Comparison of ENCODE assay signal across 8 cellular contexts in genomic region chr21:33299181-33299752, GRCh38. TPM values are rescaled to one million over a fixed set of nuclear protein-coding genes. Genes with fewer than 3 reads are reported as not detected.
DNase-seq lines count a peak whose midpoint lies in the region; ATAC-seq, FAIRE-seq and TF ChIP-seq lines count a peak whose summit lies in the region.

No MANE protein-coding gene starts in this region.

- CTCF ChIA-PET in RWPE1 (lab: Yijun Ruan, JAX): no interaction called here

- ATAC-seq in HG02759 (IDR thresholded peaks at IDR 0.05; ENCODE audit: unreplicated experiment) (peak; percentile 70), GM21390 (IDR thresholded peaks at IDR 0.05; ENCODE audit: unreplicated experiment) (no peak), HG03439 (IDR thresholded peaks at IDR 0.05; ENCODE audit: unreplicated experiment) (no peak)
- ATAC-seq in stimulated activated naive B cell treated with anti-CD40 and anti-IgM and Interleukin-4, amounts not matched to agents 10 μg/mL and 1 μg/mL and 100 μg/mL, for 72 hours (replicated peaks): peak; percentile 94 to 95

- no peaks in the 10 kb centered on the region for H3K27me3 Mint-ChIP-seq in stimulated activated naive B cell treated with anti-CD40 and anti-IgM and Interleukin-4, amounts not matched to agents 10 μg/mL and 1 μg/mL and 100 μg/mL, for 72 hours

- H3K27ac Mint-ChIP-seq in stimulated activated naive B cell treated with anti-CD40 and anti-IgM and Interleukin-4, amounts not matched to agents 10 μg/mL and 1 μg/mL and 100 μg/mL, for 72 hours: peak overlapping the region; percentile 89

- DNase-seq in GM18507 (ENCODE audit: extremely low spot score, insufficient read length, low read depth) (peak; percentile 38), RWPE1 (ENCODE audit: low spot score) (peak; percentile 48), bronchial epithelial cell (ENCODE audit: low read depth) (peak; percentile 72), coronary artery (ENCODE audit: low spot score) (no peak)
- DNase-seq in stimulated activated naive B cell treated with anti-CD40 and anti-IgM and Interleukin-4, amounts not matched to agents 10 μg/mL and 1 μg/mL and 100 μg/mL, for 72 hours: peak; percentile 67

- H3K27me3 ChIP-seq in bronchial epithelial cell (ENCODE audit: control insufficient read depth, insufficient read depth, low read length): no peaks in the 10 kb centered on the region

- H3K9me3 Mint-ChIP-seq in stimulated activated naive B cell treated with anti-CD40 and anti-IgM and Interleukin-4, amounts not matched to agents 10 μg/mL and 1 μg/mL and 100 μg/mL, for 72 hours: no peaks in the 10 kb centered on the region

- H3K4me3 ChIP-seq in bronchial epithelial cell (ENCODE audit: low read depth, low read length): no peak overlapping the region
- H3K4me3 ChIP-seq in coronary artery: no peak overlapping the region

- no peak for TF ChIP-seq CTCF in RWPE1 (conservative IDR thresholded peaks at IDR 0.05; ENCODE audit: low read depth)
- TF ChIP-seq CTCF in bronchial epithelial cell (IDR thresholded peaks at IDR 0.05; ENCODE audit: insufficient read depth, low read length, severe bottlenecking): peak; percentile 24
- no peak for TF ChIP-seq CTCF in coronary artery (IDR thresholded peaks at IDR 0.05)

- peak; percentile 83 for FAIRE-seq in GM18507 (lab: Jason Lieb, UNC)
- FAIRE-seq in bronchial epithelial cell (lab: Jason Lieb, UNC): no peak

- H3K4me1 Mint-ChIP-seq in stimulated activated naive B cell treated with anti-CD40 and anti-IgM and Interleukin-4, amounts not matched to agents 10 μg/mL and 1 μg/mL and 100 μg/mL, for 72 hours: peaks cover 58 to 82% of the 10 kb centered on the region in 2 donors

- POLR2A ChIA-PET in RWPE1 (lab: Yijun Ruan, JAX; ENCODE audit: low non-redundant PET): no interaction called here

- H3K27ac ChIP-seq in RWPE1 (peak overlapping the region; percentile 43), coronary artery (no peak overlapping the region)

- H3K4me3 Mint-ChIP-seq in stimulated activated naive B cell treated with anti-CD40 and anti-IgM and Interleukin-4, amounts not matched to agents 10 μg/mL and 1 μg/mL and 100 μg/mL, for 72 hours: peak overlapping the region; percentile 20 to 70

- H3K36me3 Mint-ChIP-seq in stimulated activated naive B cell treated with anti-CD40 and anti-IgM and Interleukin-4, amounts not matched to agents 10 μg/mL and 1 μg/mL and 100 μg/mL, for 72 hours: peaks cover 19 to 29% of the 10 kb centered on the region in 2 donors

- H3K36me3 ChIP-seq in bronchial epithelial cell (ENCODE audit: control insufficient read depth, insufficient read depth, low read length): no peaks in the 10 kb centered on the region

RNA-seq across cellular contexts. Expression of gene IFNAR1, which starts 25.5 kb away (rescaled TPM):
- total RNA-seq in bronchial epithelial cell: 8.1 and 8.2 TPM in 2 replicates

RNA-seq across cellular contexts. Expression of gene IL10RB, which starts 33.1 kb away (rescaled TPM):
- total RNA-seq in bronchial epithelial cell: 31.1 and 41.5 TPM in 2 replicates

Comparison
In these comparisons a context has a peak if more than half of its experiments do, and no peak if none do; other contexts are left out.
1. ATAC-seq: peak in HG02759 (single experiment) and stimulated activated naive B cell treated with anti-CD40 and anti-IgM and Interleukin-4, amounts not matched to agents 10 μg/mL and 1 μg/mL and 100 μg/mL, for 72 hours (2 of 2); none in GM21390 (single experiment) and HG03439 (single experiment).